Comparison of ENCODE assay signal across 3 cellular contexts in genomic region chr9:94984891-94985476, GRCh38.
TF ChIP-seq lines count a peak whose summit lies in the region.

No MANE protein-coding gene starts in this region.

TF ChIP-seq in IMR-90, 13 proteins besides CTCF, POLR2A, EP300 and RAD21:
- TF ChIP-seq MAZ (IDR thresholded peaks at IDR 0.05; ENCODE audit: borderline replicate concordance, low read depth, low read length): no peak
- no peak for TF ChIP-seq RFX5 (IDR thresholded peaks at IDR 0.05; ENCODE audit: low read depth, low read length)
- TF ChIP-seq MAFK (IDR thresholded peaks at IDR 0.05; ENCODE audit: low read depth, low read length): no peak
- no peak for TF ChIP-seq CEBPB (IDR thresholded peaks at IDR 0.05; ENCODE audit: low read depth, low read length)
- TF ChIP-seq RCOR1 (IDR thresholded peaks at IDR 0.05; ENCODE audit: insufficient replicate concordance, low read length): no peak
- no peak for TF ChIP-seq CHD1 (IDR thresholded peaks at IDR 0.05; ENCODE audit: low read depth, low read length)
- no peak for TF ChIP-seq SMC3 (IDR thresholded peaks at IDR 0.05; ENCODE audit: low read depth, low read length)
- TF ChIP-seq USF2 (IDR thresholded peaks at IDR 0.05; ENCODE audit: low read depth, low read length): no peak
- TF ChIP-seq ELK1 (IDR thresholded peaks at IDR 0.05; ENCODE audit: borderline replicate concordance, low read depth, low read length): no peak
- no peak for TF ChIP-seq NFE2L2 (IDR thresholded peaks at IDR 0.05; ENCODE audit: low read depth, low read length)

TF ChIP-seq in K562, 482 proteins besides CTCF, POLR2A, EP300 and RAD21:
- TF ChIP-seq THRAP3 (IDR thresholded peaks at IDR 0.05; ENCODE audit: borderline replicate concordance) (no peak), BRCA1 (IDR thresholded peaks at IDR 0.05) (no peak), BRCA1 (CRISPR knock-in tag; IDR thresholded peaks at IDR 0.05) (no peak), NR4A1 (CRISPR knock-in tag; IDR thresholded peaks at IDR 0.05) (no peak), NR4A1 (tag; IDR thresholded peaks at IDR 0.05) (no peak), FOXA3 (CRISPR knock-in tag; conservative IDR thresholded peaks at IDR 0.05 in 1 of 2, IDR thresholded peaks at IDR 0.05 in 1 of 2) (no peak), ZNF232 (CRISPR knock-in tag; IDR thresholded peaks at IDR 0.05) (no peak), RBM25 (IDR thresholded peaks at IDR 0.05; ENCODE audit: low read depth, low read length, severe bottlenecking) (no peak), RBM22 (IDR thresholded peaks at IDR 0.05; ENCODE audit: low read depth, low read length, poor library complexity, severe bottlenecking) (no peak), MIER1 (IDR thresholded peaks at IDR 0.05; ENCODE audit: low read depth) (no peak), TFE3 (CRISPR knock-in tag; IDR thresholded peaks at IDR 0.05) (no peak), HEY1 (CRISPR knock-in tag; IDR thresholded peaks at IDR 0.05; ENCODE audit: borderline replicate concordance) (no peak)

TF ChIP-seq in HEK293T, 16 proteins besides CTCF, POLR2A, EP300 and RAD21:
- TF ChIP-seq L3MBTL2 (conservative IDR thresholded peaks at IDR 0.05) (no peak), HDGF (IDR thresholded peaks at IDR 0.05; ENCODE audit: borderline replicate concordance) (no peak), FOXM1 (IDR thresholded peaks at IDR 0.05; ENCODE audit: borderline replicate concordance) (no peak), PKNOX1 (IDR thresholded peaks at IDR 0.05) (no peak), SUZ12 (IDR thresholded peaks at IDR 0.05) (no peak), NFRKB (IDR thresholded peaks at IDR 0.05) (no peak), ARNT (IDR thresholded peaks at IDR 0.05) (no peak), CTBP1 (IDR thresholded peaks at IDR 0.05; ENCODE audit: borderline replicate concordance) (no peak), TARDBP (IDR thresholded peaks at IDR 0.05) (no peak), ELF4 (IDR thresholded peaks at IDR 0.05) (no peak), LEF1 (IDR thresholded peaks at IDR 0.05; ENCODE audit: borderline replicate concordance) (no peak), FOXA1 (IDR thresholded peaks at IDR 0.05) (no peak)
